In genomic region chr12:112418248-112418595, GRCh38 we compare ENCODE assay signal across 8 cellular contexts. TPM values are rescaled to one million over a fixed set of nuclear protein-coding genes. Genes with fewer than 3 reads are reported as not detected.
DNase-seq lines count a peak whose midpoint lies in the region; ATAC-seq and TF ChIP-seq lines count a peak whose summit lies in the region.

No MANE protein-coding gene starts in this region.

- WGBS in smooth muscle cell (ENCODE audit: low lambda C conversion rate) = 9% methylated on average over 21 of the region's 21 CpGs

- H3K79me2 ChIP-seq in smooth muscle cell (ENCODE audit: low read depth) = peaks cover 51% of the 10 kb centered on the region

- H3K27ac ChIP-seq in foreskin keratinocyte = peak overlapping the region; percentile 89
- peak overlapping the region; percentile 97 for H3K27ac ChIP-seq in smooth muscle cell (ENCODE audit: low read depth)

- peak overlapping the region; percentile 97 for H3K27ac Mint-ChIP-seq in T-helper 17 cell

- H3K36me3 ChIP-seq in H7 (replicated peaks; ENCODE audit: control insufficient read depth, insufficient read depth, low read length) (no peaks in the 10 kb centered on the region), smooth muscle cell (ENCODE audit: low read depth) (no peaks in the 10 kb centered on the region)

- peak overlapping the region; percentile 95 for H3K4me3 ChIP-seq in H7 (ENCODE audit: insufficient read depth, low read depth, low read length)
- peak overlapping the region; percentile 79 for H3K4me3 ChIP-seq in smooth muscle cell

- peaks cover 25% of the 10 kb centered on the region for H3K4me1 Mint-ChIP-seq in T-helper 17 cell

- peak overlapping the region; percentile 99 for H3K4me3 Mint-ChIP-seq in T-helper 17 cell

- no peaks in the 10 kb centered on the region for H3K27me3 Mint-ChIP-seq in T-helper 17 cell

- H2AFZ ChIP-seq in smooth muscle cell (ENCODE audit: low read depth) = peak overlapping the region; percentile 64

- peak; percentile 1 for ATAC-seq in T-helper 17 cell
- ATAC-seq in foreskin keratinocyte = no peak
- no peak for ATAC-seq in HG03469 (IDR thresholded peaks at IDR 0.05; ENCODE audit: unreplicated experiment)
- ATAC-seq in GM21825 (IDR thresholded peaks at IDR 0.05; ENCODE audit: unreplicated experiment) = no peak

- H3K27me3 ChIP-seq in H7 (ENCODE audit: control insufficient read depth, insufficient read depth, low read length) (no peaks in the 10 kb centered on the region), foreskin keratinocyte (no peaks in the 10 kb centered on the region), smooth muscle cell (ENCODE audit: low read depth) (no peaks in the 10 kb centered on the region)

- H3K9me3 ChIP-seq in T-helper 17 cell (ENCODE audit: control insufficient read depth, low read length, poor library complexity, severe bottlenecking) (no peaks in the 10 kb centered on the region), smooth muscle cell (replicated peaks; ENCODE audit: low read depth) (no peaks in the 10 kb centered on the region)

- peak overlapping the region; percentile 100 for H3K9ac ChIP-seq in smooth muscle cell (ENCODE audit: low read depth)

- peak overlapping the region; percentile 94 for H3K4me2 ChIP-seq in smooth muscle cell

- TF ChIP-seq CTCF in foreskin keratinocyte (conservative IDR thresholded peaks at IDR 0.05) = no peak
- no peak for TF ChIP-seq CTCF in smooth muscle cell (IDR thresholded peaks at IDR 0.05; ENCODE audit: borderline replicate concordance, insufficient read depth, poor library complexity, severe bottlenecking)

- H3F3A ChIP-seq in smooth muscle cell (ENCODE audit: low read depth) = no peaks in the 10 kb centered on the region

- DNase-seq in H7 = no peak
- DNase-seq in T-helper 17 cell = no peak
- DNase-seq in foreskin keratinocyte = no peak
- DNase-seq in smooth muscle cell (lab: John Stamatoyannopoulos, UW; ENCODE audit: unreplicated experiment) = no peak
- DNase-seq in NK-92 treated with Interleukin-12 subunit alpha and Interleukin-12 subunit beta, amount 100 ng/mL, for 24 hours (lab: John Stamatoyannopoulos, UW) = no peak
- DNase-seq in NCI-H187 (lab: John Stamatoyannopoulos, UW) = no peak

- peaks cover 12% of the 10 kb centered on the region for H3K4me1 ChIP-seq in foreskin keratinocyte
- H3K4me1 ChIP-seq in smooth muscle cell (ENCODE audit: low read depth) = peaks cover 15% of the 10 kb centered on the region

- H3K36me3 Mint-ChIP-seq in T-helper 17 cell (ENCODE audit: low read depth) = peaks cover 5% of the 10 kb centered on the region

- peaks cover 37% of the 10 kb centered on the region for H4K20me1 ChIP-seq in smooth muscle cell (ENCODE audit: low read depth)

RNA-seq across cellular contexts. Expression of gene PTPN11, which starts 0.5 kb away (rescaled TPM):
- total RNA-seq in H7 (2014; rRNA removed; shearing (Covaris generic)) = 53.4 and 73.0 TPM in 2 replicates
- total RNA-seq in T-helper 17 cell = 10 to 100 TPM; 53.5 to 53.7 TPM
- total RNA-seq in foreskin keratinocyte = 120 and 139 TPM in 2 replicates
- polyA plus RNA-seq in foreskin keratinocyte = 21.2 and 28.5 TPM in 2 replicates
- 73.7 and 77.2 TPM in 2 replicates for total RNA-seq in smooth muscle cell
- polyA plus RNA-seq in smooth muscle cell = 44.6 and 60.7 TPM in 2 replicates

RNA-seq across cellular contexts. Expression of gene RPL6, which starts 8.8 kb away (rescaled TPM):
- total RNA-seq in H7 (2014; rRNA removed; shearing (Covaris generic)) = 2,057 and 2,096 TPM in 2 replicates
- 1,000 to 10,000 TPM; 1,682 to 1,686 TPM for total RNA-seq in T-helper 17 cell
- total RNA-seq in foreskin keratinocyte = 1,897 and 1,923 TPM in 2 replicates
- 2,205 and 2,270 TPM in 2 replicates for polyA plus RNA-seq in foreskin keratinocyte
- 1,517 and 1,797 TPM in 2 replicates for total RNA-seq in smooth muscle cell
- 333 and 366 TPM in 2 replicates for polyA plus RNA-seq in smooth muscle cell

RNA-seq across cellular contexts. Expression of gene HECTD4, which starts 36.0 kb away (rescaled TPM):
- 7.1 and 11.9 TPM in 2 replicates for total RNA-seq in H7 (2014; rRNA removed; shearing (Covaris generic))
- total RNA-seq in T-helper 17 cell (10 to 100 TPM; 54.3 to 60.9 TPM), foreskin keratinocyte (12.7 and 15.3 TPM in 2 replicates), smooth muscle cell (14.7 and 16.9 TPM in 2 replicates)
- polyA plus RNA-seq in foreskin keratinocyte (6.4 and 6.7 TPM in 2 replicates), smooth muscle cell (6.6 and 16.4 TPM in 2 replicates)
